6 cellular contexts compared by ENCODE assay signal in genomic region chr2:53620961-53621360, GRCh38.
"Had no signal": no experiment of that assay in that cellular context is flagged by ENCODE, and none has a peak within 500 bp of the region (broad histone marks: within the 10 kb centered on the region; RNA-seq: fewer than 3 reads in every experiment).

No MANE protein-coding gene starts in this region.

- H3K4me2 ChIP-seq: KMS-11 had no signal

- H3K4me3 ChIP-seq: K562 had no signal

- H3K27ac ChIP-seq: HL-60, KMS-11 had no signal

- ATAC-seq: HepG2, K562 had no signal

- H3K9ac ChIP-seq: KMS-11 had no signal

- DNase-seq: KBM-7, KG1 had no signal
